Comparison of ENCODE assay signal across 26 cellular contexts in the genomic region with DNA sequence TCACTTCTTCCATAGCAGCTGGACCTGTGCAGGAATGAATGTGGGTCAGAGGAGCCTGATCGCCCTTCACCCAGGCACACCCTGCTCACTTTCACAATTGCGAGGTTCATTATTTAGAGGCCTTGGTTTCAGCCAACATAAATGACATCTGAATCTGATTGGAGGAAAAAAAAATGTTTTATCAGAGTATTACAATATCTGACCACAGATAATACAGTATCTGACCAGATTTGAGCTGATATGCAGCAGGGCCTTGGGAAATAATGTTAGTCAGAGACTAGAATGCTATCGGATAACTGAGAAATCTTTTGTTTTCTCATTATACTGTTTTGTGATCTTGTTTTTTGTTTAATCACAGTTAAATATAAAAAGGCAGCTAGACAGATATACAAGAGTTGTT.
"Had no signal": no experiment of that assay in that cellular context is flagged by ENCODE, and none has a peak within 500 bp of the region (broad histone marks: within the 10 kb centered on the region; RNA-seq: fewer than 3 reads in every experiment).

No MANE protein-coding gene starts in this region.

- H3K36me3 Mint-ChIP-seq: brain, type B pancreatic cell had no signal

- H3K27ac Mint-ChIP-seq: activated CD4-positive, alpha-beta T cell treated with anti-CD3 and anti-CD28 coated beads, Interleukin-2, amount 10 ng/mL, durations not matched to agents 7 days and 5 days; activated naive CD8-positive, alpha-beta T cell treated with anti-CD3 and anti-CD28 coated beads, Interleukin-2, amount 50 U/mL, for 24 hours; brain; neural progenitor cell; stimulated activated memory B cell treated with anti-CD40 and anti-IgM and Interleukin-4, amounts not matched to agents 10 μg/mL and 1 μg/mL and 100 μg/mL, for 72 hours; type B pancreatic cell had no signal

- H3K27me3 ChIP-seq: neural progenitor cell, right atrium auricular region, vagina had no signal

- DNase-seq: activated CD4-positive, alpha-beta T cell treated with anti-CD3 and anti-CD28 coated beads, Interleukin-2, amount 10 ng/mL, durations not matched to agents 7 days and 5 days; activated CD4-positive, CD25-positive, alpha-beta regulatory T cell treated with anti-CD3 and anti-CD28 coated beads, Interleukin-2, amount 50 U/mL, for 72 hours; activated CD8-positive, alpha-beta memory T cell treated with anti-CD3 and anti-CD28 coated beads, Interleukin-2, amount 10 ng/mL, durations not matched to agents 7 days and 5 days; activated CD8-positive, alpha-beta T cell treated with anti-CD3 and anti-CD28 coated beads for 36 hours; activated gamma-delta T cell; activated naive CD4-positive, alpha-beta T cell treated with anti-CD3 and anti-CD28 coated beads, Interleukin-2, amount 50 U/mL, for 16 hours; activated naive CD8-positive, alpha-beta T cell treated with anti-CD3 and anti-CD28 coated beads, Interleukin-2, amount 50 U/mL, for 24 hours; activated T-cell treated with anti-CD3 and anti-CD28 coated beads for 4 hours; anterior cingulate cortex; caudate nucleus; effector memory CD4-positive, alpha-beta T cell; hypothalamus; lower lobe of right lung; naive thymus-derived CD8-positive, alpha-beta T cell; stimulated activated CD4-positive, alpha-beta T cell treated with anti-CD3 and anti-CD28 coated beads, Interleukin-2, amount 100 ng/mL, for 24 hours; T-cell; WERI-Rb-1 had no signal

- H3K9me3 ChIP-seq: lower lobe of right lung, right atrium auricular region, thoracic aorta, vagina had no signal

- H3K4me1 ChIP-seq: neural progenitor cell had no signal

- H3K27me3 Mint-ChIP-seq: activated CD4-positive, alpha-beta T cell treated with anti-CD3 and anti-CD28 coated beads, Interleukin-2, amount 10 ng/mL, durations not matched to agents 7 days and 5 days; activated CD8-positive, alpha-beta memory T cell treated with anti-CD3 and anti-CD28 coated beads, Interleukin-2, amount 10 ng/mL, durations not matched to agents 7 days and 5 days; activated CD8-positive, alpha-beta T cell treated with anti-CD3 and anti-CD28 coated beads for 36 hours; activated naive CD8-positive, alpha-beta T cell treated with anti-CD3 and anti-CD28 coated beads, Interleukin-2, amount 50 U/mL, for 24 hours; brain; naive thymus-derived CD8-positive, alpha-beta T cell; progenitor cell of endocrine pancreas; stimulated activated memory B cell treated with anti-CD40 and anti-IgM and Interleukin-4, amounts not matched to agents 10 μg/mL and 1 μg/mL and 100 μg/mL, for 72 hours; T-cell; type B pancreatic cell had no signal

- H3K9me3 Mint-ChIP-seq: activated CD4-positive, alpha-beta T cell treated with anti-CD3 and anti-CD28 coated beads, Interleukin-2, amount 10 ng/mL, durations not matched to agents 7 days and 5 days; activated CD8-positive, alpha-beta T cell treated with anti-CD3 and anti-CD28 coated beads for 36 hours; activated naive CD8-positive, alpha-beta T cell treated with anti-CD3 and anti-CD28 coated beads, Interleukin-2, amount 50 U/mL, for 24 hours; brain; naive thymus-derived CD8-positive, alpha-beta T cell; neural progenitor cell; stimulated activated memory B cell treated with anti-CD40 and anti-IgM and Interleukin-4, amounts not matched to agents 10 μg/mL and 1 μg/mL and 100 μg/mL, for 72 hours; T-cell; type B pancreatic cell had no signal

- H3K36me3 ChIP-seq: lower lobe of right lung, right atrium auricular region, thoracic aorta, vagina had no signal

- H3K4me1 Mint-ChIP-seq: neural progenitor cell had no signal

- H3K9ac ChIP-seq: neural progenitor cell had no signal

- H3K4me3 Mint-ChIP-seq: activated CD4-positive, alpha-beta T cell treated with anti-CD3 and anti-CD28 coated beads, Interleukin-2, amount 10 ng/mL, durations not matched to agents 7 days and 5 days; activated CD8-positive, alpha-beta memory T cell treated with anti-CD3 and anti-CD28 coated beads, Interleukin-2, amount 10 ng/mL, durations not matched to agents 7 days and 5 days; activated CD8-positive, alpha-beta T cell treated with anti-CD3 and anti-CD28 coated beads for 36 hours; activated naive CD8-positive, alpha-beta T cell treated with anti-CD3 and anti-CD28 coated beads, Interleukin-2, amount 50 U/mL, for 24 hours; neural progenitor cell; stimulated activated memory B cell treated with anti-CD40 and anti-IgM and Interleukin-4, amounts not matched to agents 10 μg/mL and 1 μg/mL and 100 μg/mL, for 72 hours; T-cell; type B pancreatic cell had no signal

- ATAC-seq: activated CD8-positive, alpha-beta memory T cell treated with anti-CD3 and anti-CD28 coated beads, Interleukin-2, amount 10 ng/mL, durations not matched to agents 7 days and 5 days; activated CD8-positive, alpha-beta T cell treated with anti-CD3 and anti-CD28 coated beads for 36 hours; activated naive CD8-positive, alpha-beta T cell treated with anti-CD3 and anti-CD28 coated beads, Interleukin-2, amount 50 U/mL, for 24 hours; esophagus mucosa; lower lobe of right lung; naive thymus-derived CD8-positive, alpha-beta T cell; stimulated activated memory B cell treated with anti-CD40 and anti-IgM and Interleukin-4, amounts not matched to agents 10 μg/mL and 1 μg/mL and 100 μg/mL, for 72 hours; T-cell had no signal

- H3K4me3 ChIP-seq: lower lobe of right lung, neural progenitor cell, right atrium auricular region, thoracic aorta, vagina had no signal

- H3K27ac ChIP-seq: lower lobe of right lung, neural progenitor cell, right atrium auricular region, vagina, WERI-Rb-1 had no signal
